1 cellular context compared by ENCODE assay signal in genomic region chr1:228287541-228288425, GRCh38.
TF ChIP-seq lines count a peak whose summit lies in the region.

No MANE protein-coding gene starts in this region.

TF ChIP-seq in HepG2, 621 proteins besides CTCF, POLR2A, EP300 and RAD21 (continued from another document):
- TF ChIP-seq, protein P1, sequence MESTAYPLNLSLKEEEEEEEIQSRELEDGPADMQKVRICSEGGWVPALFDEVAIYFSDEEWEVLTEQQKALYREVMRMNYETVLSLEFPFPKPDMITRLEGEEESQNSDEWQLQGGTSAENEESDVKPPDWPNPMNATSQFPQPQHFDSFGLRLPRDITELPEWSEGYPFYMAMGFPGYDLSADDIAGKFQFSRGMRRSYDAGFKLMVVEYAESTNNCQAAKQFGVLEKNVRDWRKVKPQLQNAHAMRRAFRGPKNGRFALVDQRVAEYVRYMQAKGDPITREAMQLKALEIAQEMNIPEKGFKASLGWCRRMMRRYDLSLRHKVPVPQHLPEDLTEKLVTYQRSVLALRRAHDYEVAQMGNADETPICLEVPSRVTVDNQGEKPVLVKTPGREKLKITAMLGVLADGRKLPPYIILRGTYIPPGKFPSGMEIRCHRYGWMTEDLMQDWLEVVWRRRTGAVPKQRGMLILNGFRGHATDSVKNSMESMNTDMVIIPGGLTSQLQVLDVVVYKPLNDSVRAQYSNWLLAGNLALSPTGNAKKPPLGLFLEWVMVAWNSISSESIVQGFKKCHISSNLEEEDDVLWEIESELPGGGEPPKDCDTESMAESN (CRISPR knock-in tag; conservative IDR thresholded peaks at IDR 0.05), result no peak
- no peak for TF ChIP-seq ZNF562 (CRISPR knock-in tag; IDR thresholded peaks at IDR 0.05; ENCODE audit: borderline replicate concordance)
- TF ChIP-seq CHD2 (IDR thresholded peaks at IDR 0.05; ENCODE audit: low read depth, low read length), result no peak
- no peak for TF ChIP-seq ZFYVE20 (CRISPR knock-in tag; IDR thresholded peaks at IDR 0.05; ENCODE audit: borderline replicate concordance, low read depth)
- TF ChIP-seq, protein P2, sequence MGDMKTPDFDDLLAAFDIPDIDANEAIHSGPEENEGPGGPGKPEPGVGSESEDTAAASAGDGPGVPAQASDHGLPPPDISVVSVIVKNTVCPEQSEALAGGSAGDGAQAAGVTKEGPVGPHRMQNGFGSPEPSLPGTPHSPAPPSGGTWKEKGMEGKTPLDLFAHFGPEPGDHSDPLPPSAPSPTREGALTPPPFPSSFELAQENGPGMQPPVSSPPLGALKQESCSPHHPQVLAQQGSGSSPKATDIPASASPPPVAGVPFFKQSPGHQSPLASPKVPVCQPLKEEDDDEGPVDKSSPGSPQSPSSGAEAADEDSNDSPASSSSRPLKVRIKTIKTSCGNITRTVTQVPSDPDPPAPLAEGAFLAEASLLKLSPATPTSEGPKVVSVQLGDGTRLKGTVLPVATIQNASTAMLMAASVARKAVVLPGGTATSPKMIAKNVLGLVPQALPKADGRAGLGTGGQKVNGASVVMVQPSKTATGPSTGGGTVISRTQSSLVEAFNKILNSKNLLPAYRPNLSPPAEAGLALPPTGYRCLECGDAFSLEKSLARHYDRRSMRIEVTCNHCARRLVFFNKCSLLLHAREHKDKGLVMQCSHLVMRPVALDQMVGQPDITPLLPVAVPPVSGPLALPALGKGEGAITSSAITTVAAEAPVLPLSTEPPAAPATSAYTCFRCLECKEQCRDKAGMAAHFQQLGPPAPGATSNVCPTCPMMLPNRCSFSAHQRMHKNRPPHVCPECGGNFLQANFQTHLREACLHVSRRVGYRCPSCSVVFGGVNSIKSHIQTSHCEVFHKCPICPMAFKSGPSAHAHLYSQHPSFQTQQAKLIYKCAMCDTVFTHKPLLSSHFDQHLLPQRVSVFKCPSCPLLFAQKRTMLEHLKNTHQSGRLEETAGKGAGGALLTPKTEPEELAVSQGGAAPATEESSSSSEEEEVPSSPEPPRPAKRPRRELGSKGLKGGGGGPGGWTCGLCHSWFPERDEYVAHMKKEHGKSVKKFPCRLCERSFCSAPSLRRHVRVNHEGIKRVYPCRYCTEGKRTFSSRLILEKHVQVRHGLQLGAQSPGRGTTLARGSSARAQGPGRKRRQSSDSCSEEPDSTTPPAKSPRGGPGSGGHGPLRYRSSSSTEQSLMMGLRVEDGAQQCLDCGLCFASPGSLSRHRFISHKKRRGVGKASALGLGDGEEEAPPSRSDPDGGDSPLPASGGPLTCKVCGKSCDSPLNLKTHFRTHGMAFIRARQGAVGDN (CRISPR knock-in tag; IDR thresholded peaks at IDR 0.05), result no peak
- TF ChIP-seq ARID2 (CRISPR knock-in tag; IDR thresholded peaks at IDR 0.05; ENCODE audit: borderline replicate concordance), result no peak
- TF ChIP-seq ZNF720 (CRISPR knock-in tag; IDR thresholded peaks at IDR 0.05), result no peak
- TF ChIP-seq SAFB2 (CRISPR knock-in tag; IDR thresholded peaks at IDR 0.05; ENCODE audit: borderline replicate concordance, low read depth), result no peak
- TF ChIP-seq ZNF615 (CRISPR knock-in tag; IDR thresholded peaks at IDR 0.05; ENCODE audit: borderline replicate concordance), result no peak
- TF ChIP-seq BHLHE40 (IDR thresholded peaks at IDR 0.05; ENCODE audit: low read length), result no peak
- no peak for TF ChIP-seq ZBTB20 (CRISPR knock-in tag; IDR thresholded peaks at IDR 0.05; ENCODE audit: borderline replicate concordance, low read depth)
- TF ChIP-seq, protein P3, sequence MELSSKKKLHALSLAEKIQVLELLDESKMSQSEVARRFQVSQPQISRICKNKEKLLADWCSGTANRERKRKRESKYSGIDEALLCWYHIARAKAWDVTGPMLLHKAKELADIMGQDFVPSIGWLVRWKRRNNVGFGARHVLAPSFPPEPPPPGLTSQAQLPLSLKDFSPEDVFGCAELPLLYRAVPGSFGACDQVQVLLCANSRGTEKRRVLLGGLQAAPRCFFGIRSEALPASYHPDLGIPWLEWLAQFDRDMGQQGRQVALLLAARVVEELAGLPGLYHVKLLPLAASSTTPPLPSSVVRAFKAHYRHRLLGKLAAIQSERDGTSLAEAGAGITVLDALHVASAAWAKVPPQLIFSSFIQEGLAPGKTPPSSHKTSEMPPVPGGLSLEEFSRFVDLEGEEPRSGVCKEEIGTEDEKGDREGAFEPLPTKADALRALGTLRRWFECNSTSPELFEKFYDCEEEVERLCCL (CRISPR knock-in tag; IDR thresholded peaks at IDR 0.05; ENCODE audit: borderline replicate concordance), result no peak
- no peak for TF ChIP-seq MAFG (CRISPR knock-in tag; IDR thresholded peaks at IDR 0.05)
- TF ChIP-seq ZNF232 (CRISPR knock-in tag; IDR thresholded peaks at IDR 0.05; ENCODE audit: borderline replicate concordance), result no peak
- no peak for TF ChIP-seq NFRKB (IDR thresholded peaks at IDR 0.05)
- no peak for TF ChIP-seq ZNF362 (CRISPR knock-in tag; IDR thresholded peaks at IDR 0.05; ENCODE audit: borderline replicate concordance)
TF ChIP-seq in HepG2: peak in this region for 0.
